In genomic region chr20:62370807-62371587, GRCh38 we compare ENCODE assay signal across 1 cellular context.
TF ChIP-seq lines count a peak whose summit lies in the region.

No MANE protein-coding gene starts in this region.

TF ChIP-seq in HepG2, 621 proteins besides CTCF, POLR2A, EP300 and RAD21 (continued from another document and continues in another):
- TF ChIP-seq ZBTB49 (CRISPR knock-in tag; IDR thresholded peaks at IDR 0.05; ENCODE audit: borderline replicate concordance): no peak
- no peak for TF ChIP-seq ZNF180 (CRISPR knock-in tag; IDR thresholded peaks at IDR 0.05; ENCODE audit: borderline replicate concordance, low read depth)
- no peak for TF ChIP-seq XRCC5 (optimal IDR thresholded peaks at IDR 0.05; ENCODE audit: low read length)
- no peak for TF ChIP-seq PTBP1 (IDR thresholded peaks at IDR 0.05; ENCODE audit: low read depth, low read length, poor library complexity, severe bottlenecking)
- no peak for TF ChIP-seq RBAK (CRISPR knock-in tag; IDR thresholded peaks at IDR 0.05)
- no peak for TF ChIP-seq ZNF766 (CRISPR knock-in tag; IDR thresholded peaks at IDR 0.05; ENCODE audit: borderline replicate concordance)
- TF ChIP-seq TFDP1 (CRISPR knock-in tag; IDR thresholded peaks at IDR 0.05; ENCODE audit: borderline replicate concordance): peak; percentile 75; the same call in 1 of the 2 replicates
- peak; percentile 69; the same call in 1 of the 2 replicates for TF ChIP-seq KDM5B (CRISPR knock-in tag; IDR thresholded peaks at IDR 0.05; ENCODE audit: borderline replicate concordance)
- TF ChIP-seq NCOR1 (IDR thresholded peaks at IDR 0.05; ENCODE audit: borderline replicate concordance, low read length): peak; percentile 73
- TF ChIP-seq ZBTB42 (CRISPR knock-in tag; IDR thresholded peaks at IDR 0.05): no peak
- 0 out of 2 replicates have a peak, but pooled peaks have one; percentile 30 for TF ChIP-seq ZNF512 (CRISPR knock-in tag; IDR thresholded peaks at IDR 0.05)
- TF ChIP-seq ZBTB33 (CRISPR knock-in tag; IDR thresholded peaks at IDR 0.05): no peak
- TF ChIP-seq YEATS4 (CRISPR knock-in tag; IDR thresholded peaks at IDR 0.05; ENCODE audit: borderline replicate concordance): peak; percentile 54; the same call in 1 of the 2 replicates
- TF ChIP-seq HNRNPLL (IDR thresholded peaks at IDR 0.05; ENCODE audit: low read depth, low read length, poor library complexity, severe bottlenecking): peak; percentile 27
- no peak for TF ChIP-seq CBX1 (IDR thresholded peaks at IDR 0.05; ENCODE audit: low read depth)
- peak; percentile 52; the same call in 1 of the 2 replicates for TF ChIP-seq ZNF121 (CRISPR knock-in tag; IDR thresholded peaks at IDR 0.05)
- peak; percentile 72 for TF ChIP-seq ZMAT3 (CRISPR knock-in tag; conservative IDR thresholded peaks at IDR 0.05)
- peak; percentile 52; the same call in 1 of the 2 replicates for TF ChIP-seq ARNT2 (CRISPR knock-in tag; IDR thresholded peaks at IDR 0.05; ENCODE audit: low read depth)
- TF ChIP-seq KDM3A (CRISPR knock-in tag; IDR thresholded peaks at IDR 0.05; ENCODE audit: low read depth): peak; percentile 62; the same call in 1 of the 2 replicates
- 0 out of 2 replicates have a peak, but pooled peaks have one; percentile 51 for TF ChIP-seq NFATC3 (CRISPR knock-in tag; IDR thresholded peaks at IDR 0.05)
- peak; percentile 50 for TF ChIP-seq ZC3H13 (CRISPR knock-in tag; IDR thresholded peaks at IDR 0.05)
- TF ChIP-seq ZFP91 (CRISPR knock-in tag; IDR thresholded peaks at IDR 0.05; ENCODE audit: borderline replicate concordance): peak; percentile 61; the same call in 1 of the 2 replicates
- peak; percentile 72 for TF ChIP-seq FOXO1 (CRISPR knock-in tag; IDR thresholded peaks at IDR 0.05)
- peak; percentile 85 for TF ChIP-seq ZMYM3 (CRISPR knock-in tag; IDR thresholded peaks at IDR 0.05)
- TF ChIP-seq BORCS8-MEF2B (CRISPR knock-in tag; IDR thresholded peaks at IDR 0.05): peak; percentile 84; the same call in 1 of the 2 replicates
- no peak for TF ChIP-seq SMARCC2 (IDR thresholded peaks at IDR 0.05)
- no peak; the same call in 1 of the 2 replicates for TF ChIP-seq PRDM10 (CRISPR knock-in tag; IDR thresholded peaks at IDR 0.05; ENCODE audit: low read depth)
- TF ChIP-seq NBN (conservative IDR thresholded peaks at IDR 0.05): no peak
- no peak for TF ChIP-seq FUBP1 (CRISPR knock-in tag; IDR thresholded peaks at IDR 0.05; ENCODE audit: borderline replicate concordance)
- peak; percentile 59 for TF ChIP-seq ZKSCAN5 (CRISPR knock-in tag; IDR thresholded peaks at IDR 0.05)
- TF ChIP-seq ZGPAT (CRISPR knock-in tag; IDR thresholded peaks at IDR 0.05): peak; percentile 61
- TF ChIP-seq SOX6 (IDR thresholded peaks at IDR 0.05): no peak
- TF ChIP-seq SOX6 (CRISPR knock-in tag; IDR thresholded peaks at IDR 0.05): peak; percentile 55
- peak; percentile 85 for TF ChIP-seq MYC (CRISPR knock-in tag; IDR thresholded peaks at IDR 0.05; ENCODE audit: borderline replicate concordance)
- TF ChIP-seq ZNF136 (CRISPR knock-in tag; IDR thresholded peaks at IDR 0.05; ENCODE audit: low read depth): peak; percentile 85; the same call in 1 of the 2 replicates
- TF ChIP-seq IRF9 (CRISPR knock-in tag; IDR thresholded peaks at IDR 0.05; ENCODE audit: borderline replicate concordance): 0 out of 2 replicates have a peak, but pooled peaks have one; percentile 60
- TF ChIP-seq ZNF713 (CRISPR knock-in tag; IDR thresholded peaks at IDR 0.05): no peak
- no peak for TF ChIP-seq ZNF780A (CRISPR knock-in tag; IDR thresholded peaks at IDR 0.05)
- peak; percentile 15; the same call in 1 of the 2 replicates for TF ChIP-seq ZHX1 (CRISPR knock-in tag; IDR thresholded peaks at IDR 0.05; ENCODE audit: low read depth)
